Comparison of ENCODE assay signal across 8 cellular contexts in the genomic region with DNA sequence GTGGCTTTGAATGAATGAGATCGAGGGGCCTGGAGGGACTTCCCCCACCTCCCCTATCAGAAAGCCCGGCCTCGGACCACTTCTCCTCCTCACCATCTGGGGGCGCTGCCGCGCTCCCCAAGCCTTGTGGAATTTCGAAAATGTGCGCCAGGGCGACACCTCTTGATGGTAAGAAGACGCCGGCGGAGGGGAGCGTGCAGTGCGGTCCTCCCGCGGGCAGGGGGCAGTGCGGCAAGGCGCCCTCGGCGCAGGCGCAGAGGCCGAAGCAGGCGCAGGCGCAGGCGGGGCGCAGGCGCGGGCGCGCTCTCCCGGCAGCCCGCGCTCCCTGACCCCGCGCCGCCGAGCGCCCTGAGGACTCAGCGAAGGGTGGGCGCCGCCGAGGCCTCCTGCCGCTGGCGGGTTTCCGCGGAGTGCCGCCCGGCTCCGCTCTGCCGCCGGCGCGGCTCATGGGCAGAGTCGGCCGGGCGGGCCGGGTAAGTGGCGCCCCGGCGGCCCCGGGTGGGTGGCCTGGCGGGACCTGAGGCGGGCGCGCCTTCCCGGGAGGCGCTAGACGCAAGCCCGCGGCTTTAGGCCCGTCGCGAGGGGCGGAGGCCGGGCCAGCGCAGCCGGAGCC. TPM values are rescaled to one million over a fixed set of nuclear protein-coding genes. Genes with fewer than 3 reads are reported as not detected.
DNase-seq lines count a peak whose midpoint lies in the region; ATAC-seq and TF ChIP-seq lines count a peak whose summit lies in the region.

A gene with protein sequence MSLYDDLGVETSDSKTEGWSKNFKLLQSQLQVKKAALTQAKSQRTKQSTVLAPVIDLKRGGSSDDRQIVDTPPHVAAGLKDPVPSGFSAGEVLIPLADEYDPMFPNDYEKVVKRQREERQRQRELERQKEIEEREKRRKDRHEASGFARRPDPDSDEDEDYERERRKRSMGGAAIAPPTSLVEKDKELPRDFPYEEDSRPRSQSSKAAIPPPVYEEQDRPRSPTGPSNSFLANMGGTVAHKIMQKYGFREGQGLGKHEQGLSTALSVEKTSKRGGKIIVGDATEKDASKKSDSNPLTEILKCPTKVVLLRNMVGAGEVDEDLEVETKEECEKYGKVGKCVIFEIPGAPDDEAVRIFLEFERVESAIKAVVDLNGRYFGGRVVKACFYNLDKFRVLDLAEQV (plus strand): TSS at position 314 of the 613 bp plus-strand sequence. CDS start 8,032 bp downstream, outside the sequence.

- no peaks in the 10 kb centered on the region for H3K27me3 ChIP-seq in prostate gland (replicated peaks; ENCODE audit: insufficient read depth)

- TF ChIP-seq POLR2A in prostate gland (IDR thresholded peaks at IDR 0.05): peak; percentile 46

- H3K4me1 ChIP-seq in prostate gland (replicated peaks) (peaks cover 7% of the 10 kb centered on the region), urinary bladder (ENCODE audit: insufficient read depth) (no peaks in the 10 kb centered on the region)

- H3K36me3 ChIP-seq in prostate gland (no peaks in the 10 kb centered on the region), urinary bladder (ENCODE audit: insufficient read depth) (no peaks in the 10 kb centered on the region)

- H3K4me3 ChIP-seq in prostate gland (peak within 1 kb of the TSS; percentile 86 to 97), urinary bladder (ENCODE audit: low read depth, low read length) (peak within 1 kb of the TSS; percentile 93)

- intact Hi-C loops in T-helper 1 cell treated with Interleukin-12 subunit alpha and Interleukin-12 subunit beta and Interleukin-4 antibody, amounts not matched to agents 30 ng/mL and 1 ng/mL, for 36 hours (cut with micrococcal nuclease): loop anchor here (1.0 to 10.0 kb wide), 11 partner anchors 38 to 644 kb away; a partner anchor contains a TSS
- intact Hi-C loops in left cardiac atrium (cut with DNase I) (loop anchor here in 1 of 2 donors (10.0 kb wide), 1 partner anchor 74 kb away; no protein-coding TSS in a partner anchor), prostate gland (cut with DNase I) (loop anchor here (5.0 to 10.0 kb wide), 3 partner anchors 74 to 313 kb away; no protein-coding TSS in a partner anchor)

- peak; percentile 82 for ATAC-seq in HG02852 (IDR thresholded peaks at IDR 0.05; ENCODE audit: unreplicated experiment)
- ATAC-seq in left cardiac atrium: peak; percentile 95 to 98

- in situ Hi-C loops in GM13976 (cut with MboI; ENCODE audit: low sequenced_read_pairs, unreplicated experiment): no loop called here

- H3K27ac ChIP-seq in prostate gland (peak within 1 kb of the TSS; percentile 52 to 80), urinary bladder (ENCODE audit: low read depth) (peak within 1 kb of the TSS; percentile 26)

- DNase-seq in GM13976 (ENCODE audit: low spot score): peak; percentile 95
- DNase-seq in NCI-H1436 treated with DMSO at 0.1 percent for 48 hours (lab: John Stamatoyannopoulos, UW): peak; percentile 52
- peak; percentile 57 for DNase-seq in amniotic stem cell (lab: John Stamatoyannopoulos, UW)
- DNase-seq in left cardiac atrium: peak; percentile 97
- DNase-seq in prostate gland (ENCODE audit: low spot score): peak; percentile 96

- peak; percentile 100 for TF ChIP-seq CTCF in GM13976 (IDR thresholded peaks at IDR 0.05; ENCODE audit: borderline replicate concordance, control extremely low read depth, extremely low read depth, insufficient read depth, missing control alignments)
- peak; percentile 100 for TF ChIP-seq CTCF in prostate gland (IDR thresholded peaks at IDR 0.05)

- WGBS in prostate gland: under 1% methylated on average over 26 of the region's 77 CpGs
- under 1% methylated on average over 77 of the region's 77 CpGs for WGBS in urinary bladder

- no peaks in the 10 kb centered on the region for H3K9me3 ChIP-seq in prostate gland

RNA-seq across cellular contexts. Expression of the gene that starts here (rescaled TPM):
- total RNA-seq in T-helper 1 cell treated with Interleukin-12 subunit alpha and Interleukin-12 subunit beta and Interleukin-4 antibody, amounts not matched to agents 30 ng/mL and 1 ng/mL, for 36 hours: 167 and 176 TPM in 2 replicates
- total RNA-seq in left cardiac atrium (10 to 100 TPM; 58.6 to 80.3 TPM), prostate gland (10 to 100 TPM; 40.5 to 59.2 TPM), urinary bladder (59.6 TPM)
- 58.3 TPM for polyA plus RNA-seq in urinary bladder

Comparison
In these comparisons a context has a peak if more than half of its experiments do, and no peak if none do; other contexts are left out.
1. Peak in every context shown above with its lines: DNase-seq, ATAC-seq, H3K4me3 ChIP-seq and H3K27ac ChIP-seq.